24 cellular contexts compared by ENCODE assay signal in the genomic region with DNA sequence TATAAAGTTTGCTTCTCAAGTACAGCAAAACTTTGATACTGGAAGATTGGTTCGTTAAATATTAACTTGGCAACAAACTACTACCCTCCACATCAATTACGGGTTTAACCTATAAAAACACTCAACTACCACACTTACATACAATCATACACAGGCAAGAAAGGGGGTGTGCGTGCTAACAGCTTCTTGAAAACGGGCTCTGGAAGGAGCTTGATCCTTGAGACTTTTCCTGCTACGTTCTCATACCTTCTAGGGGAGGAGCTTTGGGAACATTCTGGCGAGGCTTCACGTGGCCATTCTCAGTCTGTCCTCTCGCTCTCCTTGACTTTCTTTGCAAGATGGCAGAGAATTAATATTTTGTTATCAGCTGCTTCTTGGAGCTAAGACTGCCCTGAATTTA. TPM values are rescaled to one million over a fixed set of nuclear protein-coding genes. Genes with fewer than 3 reads are reported as not detected.
A peak's percentile ranks its signal among the peaks of the same experiment; 100 is the strongest.
DNase-seq lines count a peak whose midpoint lies in the region; ATAC-seq, FAIRE-seq and TF ChIP-seq lines count a peak whose summit lies in the region.
"Had no signal": no experiment of that assay in that cellular context is flagged by ENCODE, and none has a peak within 500 bp of the region (broad histone marks: within the 10 kb centered on the region; RNA-seq: fewer than 3 reads in every experiment).

No MANE protein-coding gene starts in this region.

- 43 to 49% methylated on average over 8 of the region's 8 CpGs for WGBS in pancreas, 2 donors

- TF ChIP-seq CTCF in 22Rv1 (IDR thresholded peaks at IDR 0.05) (no peak), RWPE2 (IDR thresholded peaks at IDR 0.05; ENCODE audit: poor library complexity, severe bottlenecking) (no peak), pancreas (IDR thresholded peaks at IDR 0.05) (no peak)

- no peak for ATAC-seq in RWPE2 (ENCODE audit: low read depth)
- peak; percentile 98 for ATAC-seq in left colon
- ATAC-seq in pancreas, result peak in 3 of 4 donors; percentile 16 to 57 (median 24)
- ATAC-seq: PC-3 had no signal

- H3K4me3 ChIP-seq in RWPE2 (ENCODE audit: severe bottlenecking) (no peak overlapping the region), pancreas (no peak overlapping the region)
- H3K4me3 ChIP-seq: BLaER1 treated with 17β-estradiol and CSF1 and Interleukin-3, amounts not matched to agents 10 nM and 100 nM had no signal

- FAIRE-seq in pancreas (lab: Jason Lieb, UNC), result peak; percentile 20
- FAIRE-seq in RCC 7860 (lab: Jason Lieb, UNC), result no peak
- FAIRE-seq: GM12891, GM18507, HTR-8/SVneo had no signal

- H3K36me3 ChIP-seq in RWPE2 (ENCODE audit: low read depth) (peaks cover 53% of the 10 kb centered on the region), pancreas (peaks cover 0 to 4% (median 0%) of the 10 kb centered on the region in 3 donors)

- H3K4me1 ChIP-seq in RWPE2 (ENCODE audit: insufficient read depth, poor library complexity, severe bottlenecking) (peaks cover 3% of the 10 kb centered on the region), pancreas (peaks cover 0 to 7% (median under 1%) of the 10 kb centered on the region in 3 donors)
- H3K4me1 ChIP-seq: BLaER1 treated with 17β-estradiol and CSF1 and Interleukin-3, amounts not matched to agents 10 nM and 100 nM had no signal

- intact Hi-C loops in left colon (cut with DNase I, micrococcal nuclease), result loop anchor here (10.0 kb wide), 2 partner anchors 66 to 94 kb away; a partner anchor contains a TSS
- intact Hi-C loops in pancreas (cut with DNase I), result no loop called here

- no peak for DNase-seq in RWPE2 (ENCODE audit: low spot score)
- DNase-seq in left colon, result peak in 1 of 2 donors; percentile 41
- no peak for DNase-seq in pancreas
- no peak for DNase-seq in RCC 7860 (ENCODE audit: low spot score)
- no peak for DNase-seq in stimulated activated CD4-positive, alpha-beta T cell treated with anti-CD3 and anti-CD28 coated beads, Interleukin-12 subunit alpha, Interleukin-12 subunit beta, amount 100 ng/mL, for 4 hours
- no peak for DNase-seq in NCI-H187 treated with DMSO at 0.1 percent for 48 hours (lab: John Stamatoyannopoulos, UW)
- DNase-seq in NCI-H2171 (lab: John Stamatoyannopoulos, UW), result no peak
- DNase-seq: 8988T, DMS 273 treated with DMSO at 0.1 percent for 48 hours, GF-D8, H9, NCI-H1417, NCI-H1930, NCI-H2171 treated with DMSO at 0.1 percent for 48 hours, NCI-H774, PC-3 had no signal

- no peaks in the 10 kb centered on the region for H3K9me3 ChIP-seq in RWPE2 (ENCODE audit: severe bottlenecking)
- no peaks in the 10 kb centered on the region for H3K9me3 ChIP-seq in pancreas
- H3K9me3 ChIP-seq: BLaER1 treated with 17β-estradiol and CSF1 and Interleukin-3, amounts not matched to agents 10 nM and 100 nM had no signal

- H3K27ac ChIP-seq in 22Rv1 (peak overlapping the region; percentile 44), RWPE2 (ENCODE audit: poor library complexity, severe bottlenecking) (peak overlapping the region; percentile 47), pancreas (no peak overlapping the region)
- H3K27ac ChIP-seq: BLaER1 treated with 17β-estradiol and CSF1 and Interleukin-3, amounts not matched to agents 10 nM and 100 nM had no signal

- no peaks in the 10 kb centered on the region for H3K27me3 ChIP-seq in RWPE2 (ENCODE audit: insufficient read depth, poor library complexity, severe bottlenecking)
- no peaks in the 10 kb centered on the region for H3K27me3 ChIP-seq in pancreas
- H3K27me3 ChIP-seq: BLaER1 treated with 17β-estradiol and CSF1 and Interleukin-3, amounts not matched to agents 10 nM and 100 nM had no signal

RNA-seq across cellular contexts. Expression of a gene that starts 6.8 kb away (rescaled TPM):
- total RNA-seq in left colon (1 to 10 TPM; 8.6 to 9.6 TPM), pancreas (1 to 10 TPM; 5.0 to 10.0 (median 6.5) TPM)
- 10 to 100 TPM in 1 of 2 donors, 1 to 10 TPM in 1; 9.4 to 27.1 TPM for polyA plus RNA-seq in pancreas

RNA-seq across cellular contexts. Expression of a gene that starts 16.9 kb away (rescaled TPM):
- total RNA-seq in left colon (100 to 1,000 TPM; 176 to 228 TPM), pancreas (1 to 10 TPM in 3 of 6 donors, under 1 TPM in 3; 0.18 to 2.1 (median 1.0) TPM)
- polyA plus RNA-seq in pancreas, result 1 to 10 TPM; 1.1 to 4.5 TPM
- total RNA-seq: H9, LHCN-M2, NCI-H460, PC-3 had no signal
- polyA plus RNA-seq: IgD-negative memory B cell had no signal

RNA-seq across cellular contexts. Expression of a gene that starts 29.2 kb away (rescaled TPM):
- total RNA-seq in left colon (1 to 10 TPM; 1.8 to 2.5 TPM), pancreas (1 to 10 TPM in 3 of 6 donors, under 1 TPM in 2, not detected in 1; 0.24 to 1.9 (median 1.2) TPM)
- 1 to 10 TPM; 2.7 to 3.7 TPM for polyA plus RNA-seq in pancreas
- total RNA-seq: NCI-H460 had no signal

RNA-seq across cellular contexts. Expression of a gene that starts 31.3 kb away (rescaled TPM):
- 1 to 10 TPM; 7.3 to 9.0 TPM for total RNA-seq in left colon
- total RNA-seq in pancreas, result 10 to 100 TPM in 1 of 6 donors, 1 to 10 TPM in 5; 4.6 to 11.0 (median 5.9) TPM
- 10 to 100 TPM; 11.7 to 23.3 TPM for polyA plus RNA-seq in pancreas

Comparison
In these comparisons a context has a peak if more than half of its experiments do, and no peak if none do; other contexts are left out.
1. H3K27ac ChIP-seq: peak in 22Rv1 (single experiment) and RWPE2 (single experiment); none in pancreas (0 of 4).
2. RNA of a gene that starts 16.9 kb away (total RNA-seq): 176 to 228 TPM in left colon; 0.18 to 2.1 TPM in pancreas; every median in the first group is over 10 times any median in the second.
3. intact Hi-C loops: an anchor here in left colon (10.0 kb wide); none called in pancreas.